In the genomic region with DNA sequence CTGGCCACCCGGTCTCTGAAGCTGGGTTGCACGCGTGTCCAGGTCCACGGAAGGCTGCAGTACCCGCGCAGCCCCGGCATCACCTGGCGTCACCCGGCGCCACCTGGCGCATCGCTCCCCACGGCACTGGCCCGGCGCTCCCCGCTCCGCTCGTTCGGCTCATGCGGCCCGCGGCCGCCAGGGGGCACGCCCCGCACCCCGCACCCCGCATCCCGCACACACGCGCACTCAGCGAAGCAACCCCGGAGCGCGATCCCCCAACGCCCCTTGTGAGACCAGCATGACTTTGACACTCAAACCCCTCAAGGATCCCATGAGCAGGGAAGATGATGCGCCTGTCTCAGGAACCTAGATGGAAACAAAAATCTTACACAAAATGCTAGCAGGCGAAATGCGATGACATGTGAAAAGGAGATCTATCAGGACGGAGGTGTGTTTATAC, we compare ENCODE assay signal across 8 cellular contexts. TPM values are rescaled to one million over a fixed set of nuclear protein-coding genes. Genes with fewer than 3 reads are reported as not detected.
A peak's percentile ranks its signal among the peaks of the same experiment; 100 is the strongest.
DNase-seq lines count a peak whose midpoint lies in the region; ATAC-seq, FAIRE-seq and TF ChIP-seq lines count a peak whose summit lies in the region.

No MANE protein-coding gene starts in this region.

- FAIRE-seq in GM18507 (lab: Jason Lieb, UNC), result no peak

- H3K36me3 Mint-ChIP-seq in activated T-cell treated with anti-CD3 and anti-CD28 coated beads, Interleukin-2, amount 50 U/mL, for 4 hours (ENCODE audit: insufficient read depth), result no peaks in the 10 kb centered on the region

- H3K4me3 ChIP-seq in A673 (ENCODE audit: low read depth, low read length, poor library complexity, severe bottlenecking), result no peak overlapping the region
- H3K4me3 ChIP-seq in fibroblast of lung (replicated peaks in 1 of 4; ENCODE audit: control extremely low read depth in 1 of 4, insufficient read depth in 1 of 4, low read depth in 3 of 4, low read length in 4 of 4), result peak overlapping the region in 2 of 4 experiments; percentile 26 to 43
- H3K4me3 ChIP-seq in osteoblast (ENCODE audit: insufficient read depth, low read length), result peak overlapping the region; percentile 52

- no peaks in the 10 kb centered on the region for H3K9me3 ChIP-seq in A673 (ENCODE audit: low read depth, low read length, poor library complexity, severe bottlenecking)
- H3K9me3 ChIP-seq in fibroblast of lung (ENCODE audit: control insufficient read depth, insufficient read depth, low read depth, low read length), result no peaks in the 10 kb centered on the region
- H3K9me3 ChIP-seq in osteoblast (ENCODE audit: low read depth, low read length), result no peaks in the 10 kb centered on the region

- intact Hi-C loops in A673 (cut with micrococcal nuclease; ENCODE audit: unreplicated experiment), result loop anchor here (2.0 kb wide), 1 partner anchor 143 kb away; no protein-coding TSS in a partner anchor

- H3K4me2 ChIP-seq in fibroblast of lung (ENCODE audit: extremely low read depth, insufficient read depth, low read length) (peak overlapping the region; percentile 84), osteoblast (ENCODE audit: insufficient read depth, low read length) (peak overlapping the region; percentile 60)

- H3K27me3 Mint-ChIP-seq in activated T-cell treated with anti-CD3 and anti-CD28 coated beads, Interleukin-2, amount 50 U/mL, for 4 hours (ENCODE audit: low read depth), result peaks cover 20% of the 10 kb centered on the region

- H2AFZ ChIP-seq in fibroblast of lung (ENCODE audit: low read length) (peak overlapping the region; percentile 26), osteoblast (ENCODE audit: low read length) (peak overlapping the region; percentile 67)

- H3K4me3 Mint-ChIP-seq in activated T-cell treated with anti-CD3 and anti-CD28 coated beads, Interleukin-2, amount 50 U/mL, for 4 hours, result no peak overlapping the region

- DNase-seq in A673 (ENCODE audit: low spot score), result peak; percentile 50
- DNase-seq in GM18507 (ENCODE audit: extremely low spot score, insufficient read length, low read depth), result peak; percentile 57
- DNase-seq in NCI-H345 (lab: John Stamatoyannopoulos, UW), result peak; percentile 79
- DNase-seq in activated T-cell treated with anti-CD3 and anti-CD28 coated beads, Interleukin-2, amount 50 U/mL, for 4 hours, result peak; percentile 51
- DNase-seq in fibroblast of lung (ENCODE audit: low read depth in 2 of 2), result no peak
- peak; percentile 96 for DNase-seq in osteoblast (ENCODE audit: insufficient read length, low spot score, missing footprints)
- no peak for DNase-seq in NCI-H2029 treated with DMSO at 0.1 percent for 48 hours (lab: John Stamatoyannopoulos, UW)

- no TSS peak for BruUV-seq in A673 (replicated peaks; lab: Mats Ljungman, UMichigan)

- H3K79me2 ChIP-seq in fibroblast of lung (ENCODE audit: control insufficient read depth, insufficient read depth, low read length) (no peaks in the 10 kb centered on the region), osteoblast (ENCODE audit: insufficient read depth, low read length) (no peaks in the 10 kb centered on the region)

- no peaks in the 10 kb centered on the region for H3K27me3 ChIP-seq in A673 (replicated peaks; ENCODE audit: insufficient read depth, low read depth, low read length, poor library complexity)
- H3K27me3 ChIP-seq in fibroblast of lung (ENCODE audit: control insufficient read depth, insufficient read depth, low read length), result peaks cover 8% of the 10 kb centered on the region
- peaks cover 8% of the 10 kb centered on the region for H3K27me3 ChIP-seq in osteoblast (ENCODE audit: insufficient read depth, low read length)

- no peaks in the 10 kb centered on the region for H3K9me3 Mint-ChIP-seq in activated T-cell treated with anti-CD3 and anti-CD28 coated beads, Interleukin-2, amount 50 U/mL, for 4 hours

- CTCF ChIA-PET in A673 (lab: Charles Lee), result interaction anchor here (1.3 kb wide), 1 partner anchor 324 kb away, joined by 4 read pairs; no protein-coding TSS in a partner anchor

- TF ChIP-seq CTCF in A673 (conservative IDR thresholded peaks at IDR 0.05; ENCODE audit: low read depth, low read length) (peak; percentile 80), fibroblast of lung (conservative IDR thresholded peaks at IDR 0.05 in 1 of 2, IDR thresholded peaks at IDR 0.05 in 1 of 2; ENCODE audit: low read depth in 1 of 2, low read length in 2 of 2) (peak; percentile 49 to 65), osteoblast (IDR thresholded peaks at IDR 0.05; ENCODE audit: extremely low read depth, low read depth, low read length) (peak; percentile 57)

- no peaks in the 10 kb centered on the region for H4K20me1 ChIP-seq in fibroblast of lung (ENCODE audit: control insufficient read depth, extremely low read depth, insufficient read depth, low read length)
- no peaks in the 10 kb centered on the region for H4K20me1 ChIP-seq in osteoblast (ENCODE audit: insufficient read depth, low read length)

- H3K36me3 ChIP-seq in A673 (ENCODE audit: insufficient read depth, low read length, poor library complexity, severe bottlenecking), result no peaks in the 10 kb centered on the region
- H3K36me3 ChIP-seq in fibroblast of lung (ENCODE audit: control insufficient read depth, insufficient read depth, low read length), result no peaks in the 10 kb centered on the region
- H3K36me3 ChIP-seq in osteoblast (ENCODE audit: insufficient read depth, low read length), result no peaks in the 10 kb centered on the region

- peaks cover 14% of the 10 kb centered on the region for H3K4me1 Mint-ChIP-seq in activated T-cell treated with anti-CD3 and anti-CD28 coated beads, Interleukin-2, amount 50 U/mL, for 4 hours (ENCODE audit: low read depth)

- H3K4me1 ChIP-seq in A673 (ENCODE audit: insufficient read depth, low read length, poor library complexity, severe bottlenecking) (peaks cover 12% of the 10 kb centered on the region), fibroblast of lung (ENCODE audit: control insufficient read depth, extremely low read depth, insufficient read depth, low read length) (no peaks in the 10 kb centered on the region), osteoblast (ENCODE audit: insufficient read depth, low read length) (peaks cover 5% of the 10 kb centered on the region)

- ATAC-seq in activated T-cell treated with anti-CD3 and anti-CD28 coated beads, Interleukin-2, amount 50 U/mL, for 4 hours, result peak; percentile 46 to 50
- ATAC-seq in GM18909 (IDR thresholded peaks at IDR 0.05; ENCODE audit: poor library complexity, unreplicated experiment), result no peak

- H3K27ac ChIP-seq in A673 (ENCODE audit: low read depth, low read length, poor library complexity, severe bottlenecking) (no peak overlapping the region), fibroblast of lung (ENCODE audit: insufficient read depth, low read length) (no peak overlapping the region), osteoblast (ENCODE audit: low read depth, low read length) (no peak overlapping the region)

- no peak overlapping the region for H3K9ac ChIP-seq in fibroblast of lung (ENCODE audit: insufficient read depth, low read length)

- POLR2A ChIA-PET in A673 (lab: Charles Lee; ENCODE audit: low non-redundant PET), result no interaction called here

RNA-seq across cellular contexts. Expression of a gene that starts 11.9 kb away (rescaled TPM):
- total RNA-seq in A673 (2021) (not detected in 2 replicates), fibroblast of lung (not detected in 2 replicates), osteoblast (not detected in 2 replicates)
- total RNA-seq in activated T-cell treated with anti-CD3 and anti-CD28 coated beads, Interleukin-2, amount 50 U/mL, for 4 hours, result not detected
- polyA plus RNA-seq in fibroblast of lung, result not detected in 2 replicates
- polyA plus RNA-seq in fibroblast of lung (2012), result not detected in 2 replicates
- polyA minus RNA-seq in fibroblast of lung (ENCODE audit: low replicate concordance), result not detected in 2 replicates

RNA-seq across cellular contexts. Expression of a gene that starts 20.7 kb away (rescaled TPM):
- total RNA-seq in A673 (2021), result 4.3 and 7.0 TPM in 2 replicates
- under 1 TPM; 0.29 to 0.68 (median 0.53) TPM for total RNA-seq in activated T-cell treated with anti-CD3 and anti-CD28 coated beads, Interleukin-2, amount 50 U/mL, for 4 hours
- total RNA-seq in fibroblast of lung, result 12.3 and 17.5 TPM in 2 replicates
- 20.4 and 29.0 TPM in 2 replicates for polyA plus RNA-seq in fibroblast of lung
- polyA plus RNA-seq in fibroblast of lung (2012), result 21.9 and 30.1 TPM in 2 replicates
- polyA minus RNA-seq in fibroblast of lung (ENCODE audit: low replicate concordance), result 37.0 and 64.5 TPM in 2 replicates
- total RNA-seq in osteoblast, result 6.5 and 8.5 TPM in 2 replicates

RNA-seq across cellular contexts. Expression of a gene that starts 56.6 kb away (rescaled TPM):
- total RNA-seq in A673 (2021) (not detected in 2 replicates), fibroblast of lung (0.51 and 0.83 TPM in 2 replicates), osteoblast (0.88 TPM in 1 of 2 replicates, not detected in the other)
- not detected for total RNA-seq in activated T-cell treated with anti-CD3 and anti-CD28 coated beads, Interleukin-2, amount 50 U/mL, for 4 hours
- polyA plus RNA-seq in fibroblast of lung, result not detected in 2 replicates
- not detected in 2 replicates for polyA plus RNA-seq in fibroblast of lung (2012)
- polyA minus RNA-seq in fibroblast of lung (ENCODE audit: low replicate concordance), result not detected in 2 replicates

Comparison
In these comparisons a context has a peak if more than half of its experiments do, and no peak if none do; other contexts are left out.
1. DNase-seq: peak in A673 (single experiment), GM18507 (single experiment), NCI-H345 (single experiment), activated T-cell treated with anti-CD3 and anti-CD28 coated beads, Interleukin-2, amount 50 U/mL, for 4 hours (single experiment) and osteoblast (single experiment); none in fibroblast of lung (0 of 2) and NCI-H2029 treated with DMSO at 0.1 percent for 48 hours (single experiment).
2. Peak in every context shown above with its lines, with median percentiles within 50 percentile points of each other: CTCF ChIP-seq.